In genomic region chr1:37782491-37782890, GRCh38 we compare ENCODE assay signal across 27 cellular contexts. TPM values are rescaled to one million over a fixed set of nuclear protein-coding genes. Genes with fewer than 3 reads are reported as not detected.
"Had no signal": no experiment of that assay in that cellular context is flagged by ENCODE, and none has a peak within 500 bp of the region (broad histone marks: within the 10 kb centered on the region; RNA-seq: fewer than 3 reads in every experiment).

No MANE protein-coding gene starts in this region.

- ATAC-seq: effector memory CD8-positive, alpha-beta T cell; esophagus mucosa; foreskin keratinocyte; gastrocnemius medialis; gastroesophageal sphincter; heart left ventricle; heart right ventricle had no signal

- H3K27ac Mint-ChIP-seq: dendritic cell treated with granulocyte-macrophage colony-stimulating factor and Interleukin-4, amounts not matched to agents 40 ng/mL and 50 ng/mL, for 4 days; effector memory CD8-positive, alpha-beta T cell; endodermal cell had no signal

- H3K9me3 Mint-ChIP-seq: dendritic cell treated with granulocyte-macrophage colony-stimulating factor and Interleukin-4, amounts not matched to agents 40 ng/mL and 50 ng/mL, for 4 days; effector memory CD8-positive, alpha-beta T cell had no signal

- H3K4me3 ChIP-seq: colonic mucosa, coronary artery, dorsolateral prefrontal cortex, esophagus muscularis mucosa, esophagus squamous epithelium, gastrocnemius medialis, gastroesophageal sphincter, heart left ventricle, heart right ventricle had no signal

- H3K4me1 ChIP-seq: colonic mucosa, esophagus muscularis mucosa, esophagus squamous epithelium, foreskin keratinocyte, gastrocnemius medialis, gastroesophageal sphincter, heart left ventricle, heart right ventricle had no signal

- H3K9me3 ChIP-seq: colonic mucosa, esophagus muscularis mucosa, esophagus squamous epithelium, gastrocnemius medialis, gastroesophageal sphincter, heart left ventricle, heart right ventricle had no signal

- H3K27me3 ChIP-seq: colonic mucosa, gastrocnemius medialis had no signal

- H3K27ac ChIP-seq: colonic mucosa, coronary artery, dorsolateral prefrontal cortex, epithelial cell of prostate, esophagus muscularis mucosa, esophagus squamous epithelium, foreskin keratinocyte, gastrocnemius medialis, gastroesophageal sphincter, heart left ventricle, heart right ventricle had no signal

- H3K4me1 Mint-ChIP-seq: endodermal cell had no signal

- DNase-seq: colonic mucosa; cortex of kidney; dermis blood vessel endothelial cell; dorsolateral prefrontal cortex; effector CD4-positive, alpha-beta T cell; effector CD8-positive, alpha-beta T cell; effector memory CD4-positive, alpha-beta T cell; effector memory CD8-positive, alpha-beta T cell; endodermal cell; erythroblast; esophagus squamous epithelium; foreskin fibroblast; foreskin keratinocyte; foreskin melanocyte; gastrocnemius medialis; glutamatergic neuron; heart left ventricle; heart right ventricle had no signal

- H3K4me3 Mint-ChIP-seq: dendritic cell treated with granulocyte-macrophage colony-stimulating factor and Interleukin-4, amounts not matched to agents 40 ng/mL and 50 ng/mL, for 4 days; effector memory CD8-positive, alpha-beta T cell; endodermal cell had no signal

- H3K36me3 ChIP-seq: colonic mucosa, esophagus muscularis mucosa, esophagus squamous epithelium, gastrocnemius medialis, gastroesophageal sphincter, heart left ventricle, heart right ventricle had no signal

RNA-seq across cellular contexts. Expression of gene EPHA10, which starts 17.6 kb away (rescaled TPM):
- total RNA-seq: dermis blood vessel endothelial cell, endothelial cell of umbilical vein, fibroblast of villous mesenchyme, foreskin keratinocyte had no signal
- polyA plus RNA-seq: endothelial cell of umbilical vein, fibroblast of lung, foreskin keratinocyte had no signal
